Comparison of ENCODE assay signal across 8 cellular contexts in the genomic region with DNA sequence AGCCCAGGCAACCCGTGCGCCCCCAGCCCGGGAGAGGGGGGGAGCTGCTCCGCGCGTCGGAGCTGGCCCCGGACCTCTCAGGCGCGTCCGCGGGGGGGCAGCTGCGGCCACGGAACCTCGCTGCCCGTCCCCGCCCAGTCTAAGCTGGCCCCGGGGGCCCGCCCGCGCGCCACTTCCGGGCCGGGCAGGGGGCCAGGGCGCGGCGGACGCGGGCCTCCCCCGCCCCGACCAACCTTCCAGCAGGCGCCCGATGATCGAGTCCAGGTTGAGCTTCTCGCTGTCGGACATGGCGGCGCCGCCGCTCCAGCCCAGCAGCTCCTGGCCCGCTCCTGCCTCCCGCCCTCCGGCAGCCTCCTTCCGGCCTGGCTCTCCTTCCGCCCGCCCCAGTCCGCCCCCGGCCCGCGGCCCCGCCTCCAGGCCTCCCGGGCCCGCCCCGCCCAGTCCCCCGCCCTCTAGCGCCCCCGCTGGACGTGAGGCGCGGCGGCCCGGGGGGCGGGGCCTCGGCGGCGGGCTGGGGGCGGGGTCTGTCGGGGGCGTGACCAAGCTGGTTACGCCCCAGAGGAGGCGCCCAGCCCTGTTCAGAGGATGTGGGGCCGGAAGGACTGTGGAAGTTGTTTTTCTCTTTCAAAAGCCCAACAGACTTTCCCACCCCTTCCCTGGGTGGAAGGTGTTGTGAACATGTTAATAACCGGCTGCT. TPM values are rescaled to one million over a fixed set of nuclear protein-coding genes. Genes with fewer than 3 reads are reported as not detected.
DNase-seq lines count a peak whose midpoint lies in the region; ATAC-seq and TF ChIP-seq lines count a peak whose summit lies in the region.

Gene PPP1CA (minus strand): TSS at position 364 of the 697 bp plus-strand sequence. CDS start 76 bp downstream, at position 288.

- H3K4me1 Mint-ChIP-seq in T-helper 2 cell treated with Interferon-gamma antibody and Interleukin-4, amounts not matched to agents 5 μg/mL and 100 μg/mL, for 36 hours (ENCODE audit: low read depth), result peaks cover 35% of the 10 kb centered on the region

- H3K27me3 Mint-ChIP-seq in T-helper 2 cell treated with Interferon-gamma antibody and Interleukin-4, amounts not matched to agents 5 μg/mL and 100 μg/mL, for 36 hours (ENCODE audit: low read depth), result no peaks in the 10 kb centered on the region

- under 1% methylated on average over 73 of the region's 73 CpGs for WGBS in right cardiac atrium

- H3K36me3 Mint-ChIP-seq in T-helper 2 cell treated with Interferon-gamma antibody and Interleukin-4, amounts not matched to agents 5 μg/mL and 100 μg/mL, for 36 hours (ENCODE audit: low read depth), result peaks cover 60% of the 10 kb centered on the region

- intact Hi-C loops in right cardiac atrium (cut with DNase I) (loop anchor here in 2 of 4 donors (5.0 to 10.0 kb wide), 3 partner anchors 66 to 106 kb away; partner anchors contain the start of genes CDK2AP2 (in 2 of the 2), PITPNM1 (in 2 of the 2) and TMEM134 (in 1 of the 2)), uterus (cut with DNase I; ENCODE audit: low total_unique reads) (no loop called here)

- no peaks in the 10 kb centered on the region for H3K27me3 ChIP-seq in right cardiac atrium (ENCODE audit: control insufficient read depth, insufficient read depth)
- H3K27me3 ChIP-seq in rectal smooth muscle tissue (ENCODE audit: control insufficient read depth, insufficient read depth, low read length), result no peaks in the 10 kb centered on the region
- no peaks in the 10 kb centered on the region for H3K27me3 ChIP-seq in uterus

- H3K9me3 ChIP-seq in right cardiac atrium (ENCODE audit: control insufficient read depth, low read length) (no peaks in the 10 kb centered on the region), uterus (no peaks in the 10 kb centered on the region)

- TF ChIP-seq CTCF in GM13977 (IDR thresholded peaks at IDR 0.05; ENCODE audit: extremely low read depth, insufficient read depth, missing control alignments), result peak; percentile 52
- peak in 2 of 4 experiments; percentile 46 to 59 for TF ChIP-seq CTCF in uterus (IDR thresholded peaks at IDR 0.05)

- peak within 1 kb of the TSS; percentile 82 for H3K9ac ChIP-seq in rectal smooth muscle tissue (ENCODE audit: low read length)

- peak within 1 kb of the TSS; percentile 84 for H3K27ac Mint-ChIP-seq in T-helper 2 cell treated with Interferon-gamma antibody and Interleukin-4, amounts not matched to agents 5 μg/mL and 100 μg/mL, for 36 hours

- DNase-seq in GM13977 (ENCODE audit: low spot score), result peak; percentile 100
- DNase-seq in NCI-H1930 (lab: John Stamatoyannopoulos, UW), result peak; percentile 78 to 79
- peak; percentile 87 for DNase-seq in T-helper 2 cell treated with Interferon-gamma antibody and Interleukin-4, amounts not matched to agents 5 μg/mL and 100 μg/mL, for 36 hours (ENCODE audit: low spot score)
- peak in 57 of 58 donors; percentile 20 to 94 (median 88) for DNase-seq in anterior cingulate cortex (lab: John Stamatoyannopoulos, UW)
- peak; percentile 92 to 97 (median 96) for DNase-seq in right cardiac atrium
- DNase-seq in uterus, result peak; percentile 89 to 92

- H3K36me3 ChIP-seq in rectal smooth muscle tissue (ENCODE audit: control insufficient read depth, insufficient read depth, low read length) (peaks cover 20% of the 10 kb centered on the region), uterus (no peaks in the 10 kb centered on the region)

- ATAC-seq in HG02884 (IDR thresholded peaks at IDR 0.05; ENCODE audit: unreplicated experiment), result peak; percentile 44
- ATAC-seq in right cardiac atrium, result peak; percentile 80 to 87

- peak within 1 kb of the TSS; percentile 97 for H3K27ac ChIP-seq in right cardiac atrium (ENCODE audit: low read length)
- H3K27ac ChIP-seq in rectal smooth muscle tissue (ENCODE audit: low read depth, low read length), result peak within 1 kb of the TSS; percentile 91
- peak within 1 kb of the TSS; percentile 83 to 88 for H3K27ac ChIP-seq in uterus

- peak within 1 kb of the TSS; percentile 80 for H3K4me3 ChIP-seq in right cardiac atrium (ENCODE audit: low read length)
- peak within 1 kb of the TSS; percentile 87 for H3K4me3 ChIP-seq in rectal smooth muscle tissue (ENCODE audit: low read length)
- H3K4me3 ChIP-seq in uterus, result peak within 1 kb of the TSS; percentile 59 to 74

- H3K4me3 Mint-ChIP-seq in T-helper 2 cell treated with Interferon-gamma antibody and Interleukin-4, amounts not matched to agents 5 μg/mL and 100 μg/mL, for 36 hours, result peak within 1 kb of the TSS; percentile 90

- H3K9me3 Mint-ChIP-seq in T-helper 2 cell treated with Interferon-gamma antibody and Interleukin-4, amounts not matched to agents 5 μg/mL and 100 μg/mL, for 36 hours, result no peaks in the 10 kb centered on the region

- in situ Hi-C loops in GM13977 (cut with MboI; ENCODE audit: low pct_unique_long_range_greater_than_20kb, low sequenced_read_pairs, unreplicated experiment), result loop anchor here (10.0 kb wide), 1 partner anchor 63 kb away; the partner anchor contains the start of gene TMEM134

- H3K4me1 ChIP-seq in right cardiac atrium (ENCODE audit: control insufficient read depth, insufficient read depth, low read length) (peaks cover 6% of the 10 kb centered on the region), rectal smooth muscle tissue (ENCODE audit: control insufficient read depth, insufficient read depth, low read length) (peaks cover 13% of the 10 kb centered on the region), uterus (peaks cover 0 to 7% of the 10 kb centered on the region in 2 donors)

- peak; percentile 46 to 84 for TF ChIP-seq POLR2A in uterus (IDR thresholded peaks at IDR 0.05)

RNA-seq across cellular contexts. Expression of gene PPP1CA, which starts in this region (rescaled TPM):
- total RNA-seq in right cardiac atrium, result 10 to 100 TPM; 73.1 to 93.4 (median 79.1) TPM
- 79.4 TPM for polyA plus RNA-seq in right cardiac atrium
- 100 to 1,000 TPM in 1 of 4 donors, 10 to 100 TPM in 3; 15.9 to 180 (median 77.1) TPM for total RNA-seq in uterus

Comparison
In these comparisons a context has a peak if more than half of its experiments do, and no peak if none do; other contexts are left out.
1. Peak in every context shown above with its lines: DNase-seq, ATAC-seq, H3K4me3 ChIP-seq and H3K27ac ChIP-seq.